5 cellular contexts compared by ENCODE assay signal in the genomic region with DNA sequence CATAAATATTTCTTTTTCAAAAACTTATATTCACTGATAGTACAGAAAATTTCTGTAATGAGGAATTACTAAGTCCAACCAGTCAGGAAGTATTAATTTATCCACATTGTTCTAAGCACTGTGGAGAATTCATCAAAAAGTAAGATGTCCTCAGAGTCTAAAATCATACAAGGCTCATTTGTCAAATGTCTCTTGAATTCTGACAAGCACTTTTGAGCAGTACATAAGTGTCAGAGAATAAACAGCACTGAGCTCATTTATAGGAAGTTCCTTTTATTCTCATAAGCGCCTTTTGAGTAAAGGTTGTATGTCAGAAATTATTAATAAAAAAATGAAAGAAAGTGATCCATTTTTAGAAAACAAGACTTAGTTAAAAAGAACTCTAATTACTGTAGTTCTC.
"Had no signal": no experiment of that assay in that cellular context is flagged by ENCODE, and none has a peak within 500 bp of the region (broad histone marks: within the 10 kb centered on the region; RNA-seq: fewer than 3 reads in every experiment).

No MANE protein-coding gene starts in this region.

- H3K4me2 ChIP-seq: GM23338 had no signal

- H2AFZ ChIP-seq: GM23338 had no signal

- DNase-seq: H9, HCEC 1CT, KBM-7 had no signal

- H3K27ac ChIP-seq: HL-60 had no signal

- H3K4me3 ChIP-seq: GM23338 had no signal
